In genomic region chr14:37874429-37875109, GRCh38 we compare ENCODE assay signal across 8 cellular contexts.
DNase-seq lines count a peak whose midpoint lies in the region; ATAC-seq and TF ChIP-seq lines count a peak whose summit lies in the region.

No MANE protein-coding gene starts in this region.

- peak overlapping the region; percentile 61 for H3K27ac Mint-ChIP-seq in Calu3 (ENCODE audit: unreplicated experiment)
- peak overlapping the region in 3 of 10 donors; percentile 8 to 66 (median 42) for H3K27ac Mint-ChIP-seq in naive thymus-derived CD8-positive, alpha-beta T cell

- ATAC-seq in naive thymus-derived CD8-positive, alpha-beta T cell: peak; percentile 76 to 84

- peak; percentile 66 for TF ChIP-seq CTCF in Calu3 (IDR thresholded peaks at IDR 0.05; ENCODE audit: unreplicated experiment)
- TF ChIP-seq CTCF in GM20000 (IDR thresholded peaks at IDR 0.05; ENCODE audit: extremely low read depth, missing control alignments): peak; percentile 76
- peak; percentile 89 for TF ChIP-seq CTCF in epithelial cell of esophagus (IDR thresholded peaks at IDR 0.05; ENCODE audit: insufficient read depth, low read depth, low read length, missing control alignments)

- POLR2A ChIA-PET in naive thymus-derived CD8-positive, alpha-beta T cell (lab: Charles Lee): no interaction called here

- H3K4me3 Mint-ChIP-seq in Calu3 (ENCODE audit: low read depth, unreplicated experiment): no peak overlapping the region
- peak overlapping the region in 1 of 10 donors; percentile 43 for H3K4me3 Mint-ChIP-seq in naive thymus-derived CD8-positive, alpha-beta T cell

- H3K9me3 Mint-ChIP-seq in Calu3 (ENCODE audit: low read depth, unreplicated experiment): no peaks in the 10 kb centered on the region
- no peaks in the 10 kb centered on the region for H3K9me3 Mint-ChIP-seq in naive thymus-derived CD8-positive, alpha-beta T cell

- peaks cover 23% of the 10 kb centered on the region for H3K4me1 Mint-ChIP-seq in Calu3 (ENCODE audit: low read depth, unreplicated experiment)
- peaks cover 5 to 7% (median 6%) of the 10 kb centered on the region in 4 donors for H3K4me1 Mint-ChIP-seq in naive thymus-derived CD8-positive, alpha-beta T cell

- peak; percentile 90 for DNase-seq in Calu3
- DNase-seq in GM20000 (ENCODE audit: low spot score): peak; percentile 66
- peak; percentile 91 for DNase-seq in HK-2 (ENCODE audit: unreplicated experiment)
- peak; percentile 34 to 47 for DNase-seq in NOMO-1 (lab: John Stamatoyannopoulos, UW; ENCODE audit: unreplicated experiment in 2 of 2)
- peak; percentile 29 to 45 for DNase-seq in activated CD8-positive, alpha-beta memory T cell treated with anti-CD3 and anti-CD28 coated beads for 4 hours (ENCODE audit: low read depth in 2 of 2)
- DNase-seq in epithelial cell of esophagus (ENCODE audit: low read depth): peak; percentile 71
- DNase-seq in naive thymus-derived CD8-positive, alpha-beta T cell: peak; percentile 15 to 82 (median 70)
- peak; percentile 39 to 53 for DNase-seq in stimulated activated CD8-positive, alpha-beta memory T cell treated with anti-CD3 and anti-CD28 coated beads, Interleukin-7, amount 100 ng/mL, for 48 hours (ENCODE audit: extremely low read depth in 1 of 2, low read depth in 1 of 2)

- no TSS peak for BruUV-seq in Calu3 (replicated peaks; lab: Mats Ljungman, UMichigan)

- no peaks in the 10 kb centered on the region for H3K27me3 Mint-ChIP-seq in Calu3 (ENCODE audit: unreplicated experiment)
- peaks cover 0 to 24% (median 5%) of the 10 kb centered on the region in 5 donors for H3K27me3 Mint-ChIP-seq in naive thymus-derived CD8-positive, alpha-beta T cell

- no peaks in the 10 kb centered on the region for H3K36me3 Mint-ChIP-seq in Calu3 (ENCODE audit: insufficient read depth, unreplicated experiment)
- H3K36me3 Mint-ChIP-seq in naive thymus-derived CD8-positive, alpha-beta T cell: no peaks in the 10 kb centered on the region

- no peak overlapping the region for H3K4me3 ChIP-seq in epithelial cell of esophagus (ENCODE audit: low read length)

- intact Hi-C loops in Calu3 (cut with micrococcal nuclease; ENCODE audit: unreplicated experiment): loop anchor here (1.0 to 2.0 kb wide), 3 partner anchors 165 to 628 kb away; partner anchors contain the start of genes FOXA1 and TTC6

- CTCF ChIA-PET in Calu3 (lab: Charles Lee): interaction anchor here (0.8 to 1.5 kb wide), 7 partner anchors 36 to 644 kb away, joined by 3 to 41 read pairs (median 4); no protein-coding TSS in a partner anchor

Comparison
In these comparisons a context has a peak if more than half of its experiments do, and no peak if none do; other contexts are left out.
1. DNase-seq: peak in every context shown above with its lines; median percentile 91 in HK-2; 90 in Calu3; 71 in epithelial cell of esophagus; 70 in naive thymus-derived CD8-positive, alpha-beta T cell; 66 in GM20000; 46 in stimulated activated CD8-positive, alpha-beta memory T cell treated with anti-CD3 and anti-CD28 coated beads, Interleukin-7, amount 100 ng/mL, for 48 hours; 40 in NOMO-1; 37 in activated CD8-positive, alpha-beta memory T cell treated with anti-CD3 and anti-CD28 coated beads for 4 hours.